ENCODE assay signal across 9 cellular contexts in the genomic region with DNA sequence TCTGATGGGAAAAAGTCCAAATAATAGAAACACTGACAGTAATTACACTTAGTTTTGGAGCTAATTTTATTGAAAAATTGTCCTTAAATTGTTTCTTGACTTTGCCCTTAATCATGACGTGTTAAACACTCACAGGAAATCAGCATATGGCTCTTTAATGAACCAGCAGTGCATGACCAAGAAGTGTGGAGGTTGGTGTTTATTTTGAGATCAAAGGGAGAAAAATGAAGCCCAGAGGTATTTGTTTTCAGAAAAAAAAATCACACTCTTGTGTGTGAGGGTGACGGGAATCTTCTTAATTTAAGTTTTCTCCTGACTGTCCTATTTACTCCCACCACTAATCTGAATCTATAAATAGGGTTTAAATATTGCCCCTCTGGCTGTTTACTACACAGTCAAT. TPM values are rescaled to one million over a fixed set of nuclear protein-coding genes. Genes with fewer than 3 reads are reported as not detected.
DNase-seq lines count a peak whose midpoint lies in the region; ATAC-seq and TF ChIP-seq lines count a peak whose summit lies in the region.
"Had no signal": no experiment of that assay in that cellular context is flagged by ENCODE, and none has a peak within 500 bp of the region (broad histone marks: within the 10 kb centered on the region; RNA-seq: fewer than 3 reads in every experiment).

No MANE protein-coding gene starts in this region.

- no peaks in the 10 kb centered on the region for H3K9me3 ChIP-seq in BE2C
- no peaks in the 10 kb centered on the region for H3K9me3 ChIP-seq in gastroesophageal sphincter
- H3K9me3 ChIP-seq in transverse colon, result no peaks in the 10 kb centered on the region
- H3K9me3 ChIP-seq: thyroid gland had no signal

- intact Hi-C loops in transverse colon (cut with DNase I; ENCODE audit: low total_unique reads), result loop anchor here (2.0 to 10.0 kb wide), 2 partner anchors 557 to 631 kb away; no protein-coding TSS in a partner anchor

- peak; percentile 11 for ATAC-seq in GM18909 (IDR thresholded peaks at IDR 0.05; ENCODE audit: poor library complexity, unreplicated experiment)
- ATAC-seq in gastroesophageal sphincter, result no peak
- ATAC-seq in GM21825 (IDR thresholded peaks at IDR 0.05; ENCODE audit: unreplicated experiment), result no peak
- no peak for ATAC-seq in GM21381 (IDR thresholded peaks at IDR 0.05; ENCODE audit: unreplicated experiment)

- in situ Hi-C loops in transverse colon (cut with MboI; ENCODE audit: low pct_ligation_motif_present in 1 of 4, low pct_unique_long_range_greater_than_20kb in 1 of 4, low sequenced_read_pairs in 3 of 4), result loop anchor here in 2 of 4 donors (10.0 kb wide), 1 partner anchor 561 kb away; no protein-coding TSS in a partner anchor

- no peaks in the 10 kb centered on the region; the same call in 1 of the 2 replicates for H3K4me1 ChIP-seq in BE2C
- peaks cover 0 to 11% (median 0%) of the 10 kb centered on the region in 3 donors for H3K4me1 ChIP-seq in gastroesophageal sphincter
- peaks cover 0 to 9% (median 0%) of the 10 kb centered on the region in 4 donors for H3K4me1 ChIP-seq in transverse colon
- H3K4me1 ChIP-seq: thyroid gland had no signal

- no peak for TF ChIP-seq EP300 in gastroesophageal sphincter (IDR thresholded peaks at IDR 0.05)
- TF ChIP-seq EP300 in transverse colon (IDR thresholded peaks at IDR 0.05; ENCODE audit: low read depth), result no peak

- TF ChIP-seq POLR2A in gastroesophageal sphincter (IDR thresholded peaks at IDR 0.05), result no peak
- no peak for TF ChIP-seq POLR2A in transverse colon (IDR thresholded peaks at IDR 0.05)

- H3K36me3 ChIP-seq in BE2C (no peaks in the 10 kb centered on the region), gastroesophageal sphincter (no peaks in the 10 kb centered on the region), transverse colon (no peaks in the 10 kb centered on the region)
- H3K36me3 ChIP-seq: thyroid gland had no signal

- no peak for DNase-seq in BE2C
- DNase-seq in NCI-H524 treated with DMSO at 0.1 percent for 48 hours (lab: John Stamatoyannopoulos, UW), result peak; percentile 24
- DNase-seq in 8988T, result no peak
- no peak for DNase-seq in transverse colon

- H3K27me3 ChIP-seq in BE2C (peaks cover 4% of the 10 kb centered on the region; the same call in 1 of the 2 replicates), gastroesophageal sphincter (no peaks in the 10 kb centered on the region), transverse colon (no peaks in the 10 kb centered on the region)
- H3K27me3 ChIP-seq: thyroid gland had no signal

- H3K27ac ChIP-seq in gastroesophageal sphincter (peak overlapping the region in 3 of 4 donors; percentile 59 to 77 (median 67)), transverse colon (peak overlapping the region in 2 of 4 donors; percentile 35 to 36)

- TF ChIP-seq CTCF in BE2C (IDR thresholded peaks at IDR 0.05; ENCODE audit: low read depth, low read length) (no peak), gastroesophageal sphincter (IDR thresholded peaks at IDR 0.05) (no peak), transverse colon (IDR thresholded peaks at IDR 0.05) (no peak)

- H3K4me3 ChIP-seq in BE2C (ENCODE audit: low read depth, low read length) (peak overlapping the region; percentile 55), gastroesophageal sphincter (peak overlapping the region in 1 of 2 donors; percentile 36), transverse colon (peak overlapping the region in 1 of 4 donors; percentile 44)

- 56 to 63% methylated on average over 2 of the region's 2 CpGs for WGBS in gastroesophageal sphincter (ENCODE audit: low coverage in 1 of 2), 2 donors
- 49 to 59% methylated on average over 2 of the region's 2 CpGs for WGBS in transverse colon (ENCODE audit: low coverage in 1 of 2), 2 donors

RNA-seq across cellular contexts. Expression of gene SYNM, which starts 28.8 kb away (rescaled TPM):
- 11.4 TPM for polyA plus RNA-seq in BE2C (2012; ENCODE audit: insufficient read depth, insufficient read length, low read depth)
- total RNA-seq in gastroesophageal sphincter (1,000 to 10,000 TPM; 1,155 to 2,820 (median 1,765) TPM), transverse colon (100 to 1,000 TPM in 2 of 4 donors, 10 to 100 TPM in 2; 98.3 to 414 (median 158) TPM)
